20 cellular contexts compared by ENCODE assay signal in genomic region chrY:7929856-7930255, GRCh38.
"Had no signal": no experiment of that assay in that cellular context is flagged by ENCODE, and none has a peak within 500 bp of the region (broad histone marks: within the 10 kb centered on the region; RNA-seq: fewer than 3 reads in every experiment).

No MANE protein-coding gene starts in this region.

- DNase-seq: Kasumi-1, MM.1S, NCI-H1092 treated with DMSO at 0.1 percent for 48 hours, NCI-H1436, NCI-H187, NCI-H2029, NCI-H2081 treated with DMSO at 0.1 percent for 48 hours, NCI-H2171, NCI-H226, NCI-H446, NCI-H510A, NCI-H524 treated with DMSO at 0.1 percent for 48 hours, NCI-H69, NCI-H774, Right ventricle myocardium superior, RPMI8226, SIG-M5 had no signal

- H3K4me3 ChIP-seq: K562, SJSA1, SK-N-MC had no signal

- ATAC-seq: K562 had no signal
